Comparison of ENCODE assay signal across 28 cellular contexts in the genomic region with DNA sequence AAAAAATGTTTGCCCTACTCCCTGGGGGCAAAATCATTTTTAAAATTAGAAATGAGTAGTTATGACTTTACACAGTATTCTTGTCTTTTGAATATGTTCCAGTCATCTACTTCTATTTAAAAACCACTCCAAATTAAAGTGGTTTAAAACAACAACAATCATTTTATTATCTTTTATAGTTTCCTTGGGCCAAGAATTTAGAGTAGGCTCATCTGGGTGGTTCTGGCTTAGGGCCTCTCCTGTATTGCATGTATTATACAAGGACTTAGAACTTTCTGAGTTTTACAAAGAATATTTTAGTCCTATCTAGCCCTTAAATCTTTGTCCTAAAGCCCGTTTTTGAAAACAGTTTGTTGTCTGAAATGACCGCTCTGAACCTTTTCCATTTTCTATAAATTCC.
"Had no signal": no experiment of that assay in that cellular context is flagged by ENCODE, and none has a peak within 500 bp of the region (broad histone marks: within the 10 kb centered on the region; RNA-seq: fewer than 3 reads in every experiment).

No MANE protein-coding gene starts in this region.

- H3K27ac ChIP-seq: coronary artery, esophagus muscularis mucosa, neural progenitor cell, prostate gland, sigmoid colon, stomach, thyroid gland, vagina had no signal

- DNase-seq: dermis blood vessel endothelial cell; effector memory CD4-positive, alpha-beta T cell; foreskin melanocyte; glutamatergic neuron; hypothalamus; immature natural killer cell; islet precursor cell; kidney glomerular epithelial cell; mesenchymal stem cell; mucosa of descending colon; naive B cell; nucleus accumbens; right cardiac atrium; sigmoid colon; stimulated activated CD4-positive, alpha-beta T cell treated with anti-CD3 and anti-CD28 coated beads, Interleukin-2, amount 100 ng/mL, for 24 hours; stimulated activated CD4-positive, alpha-beta T cell treated with anti-CD3 and anti-CD28 coated beads, Interleukin-4, amount 100 ng/mL, for 24 hours; stimulated activated naive CD4-positive, alpha-beta T cell treated with Interleukin-2 at 50 U/mL for 16 hours; stomach; thyroid gland; trophoblast cell had no signal

- H3K4me3 ChIP-seq: coronary artery, esophagus muscularis mucosa, mucosa of descending colon, neural progenitor cell, prostate gland, sigmoid colon, stomach, thyroid gland, vagina had no signal

- H3K9me3 ChIP-seq: esophagus muscularis mucosa, mucosa of descending colon, prostate gland, sigmoid colon, stomach, thyroid gland, vagina had no signal

- H3K4me1 Mint-ChIP-seq: naive B cell; stimulated activated effector memory CD8-positive, alpha-beta T cell treated with anti-CD3 and anti-CD28 coated beads, Interleukin-12 subunit alpha, Interleukin-12 subunit beta, amount 100 ng/mL, for 72 hours had no signal

- H3K9me3 Mint-ChIP-seq: mesothelial cell of epicardium, neural progenitor cell had no signal

- H3K27ac Mint-ChIP-seq: immature natural killer cell; mesothelial cell of epicardium; natural killer cell treated with Interleukin-12 subunit alpha and Interleukin-12 subunit beta and Interleukin-15 and Interleukin-18, amount 100 ng/mL, for 72 hours; neural progenitor cell; stimulated activated effector memory CD8-positive, alpha-beta T cell treated with anti-CD3 and anti-CD28 coated beads, Interleukin-12 subunit alpha, Interleukin-12 subunit beta, amount 100 ng/mL, for 72 hours had no signal

- ATAC-seq: mucosa of descending colon; natural killer cell treated with Interleukin-12 subunit alpha and Interleukin-12 subunit beta and Interleukin-15 and Interleukin-18, amount 100 ng/mL, for 72 hours; stimulated activated effector memory CD8-positive, alpha-beta T cell treated with anti-CD3 and anti-CD28 coated beads, Interleukin-12 subunit alpha, Interleukin-12 subunit beta, amount 100 ng/mL, for 72 hours had no signal

- H3K27me3 ChIP-seq: esophagus muscularis mucosa, neural progenitor cell, sigmoid colon, stomach, thyroid gland, vagina had no signal

- H3K36me3 Mint-ChIP-seq: immature natural killer cell; mesothelial cell of epicardium; naive B cell; natural killer cell treated with Interleukin-12 subunit alpha and Interleukin-12 subunit beta and Interleukin-15 and Interleukin-18, amount 100 ng/mL, for 72 hours; neural progenitor cell; stimulated activated effector memory CD8-positive, alpha-beta T cell treated with anti-CD3 and anti-CD28 coated beads, Interleukin-12 subunit alpha, Interleukin-12 subunit beta, amount 100 ng/mL, for 72 hours had no signal

- H3K4me3 Mint-ChIP-seq: immature natural killer cell; mesothelial cell of epicardium; naive B cell; natural killer cell treated with Interleukin-12 subunit alpha and Interleukin-12 subunit beta and Interleukin-15 and Interleukin-18, amount 100 ng/mL, for 72 hours; neural progenitor cell; stimulated activated effector memory CD8-positive, alpha-beta T cell treated with anti-CD3 and anti-CD28 coated beads, Interleukin-12 subunit alpha, Interleukin-12 subunit beta, amount 100 ng/mL, for 72 hours had no signal

- H3K27me3 Mint-ChIP-seq: naive B cell; natural killer cell treated with Interleukin-12 subunit alpha and Interleukin-12 subunit beta and Interleukin-15 and Interleukin-18, amount 100 ng/mL, for 72 hours had no signal
